Comparison of ENCODE assay signal across 19 cellular contexts in genomic region chr18:10912790-10913560, GRCh38.
A peak's percentile ranks its signal among the peaks of the same experiment; 100 is the strongest.
DNase-seq lines count a peak whose midpoint lies in the region; ATAC-seq, FAIRE-seq and TF ChIP-seq lines count a peak whose summit lies in the region.
"Had no signal": no experiment of that assay in that cellular context is flagged by ENCODE, and none has a peak within 500 bp of the region (broad histone marks: within the 10 kb centered on the region; RNA-seq: fewer than 3 reads in every experiment).

No MANE protein-coding gene starts in this region.

- H3K27ac Mint-ChIP-seq in astrocyte (ENCODE audit: unreplicated experiment), result peak overlapping the region; percentile 99
- no peak overlapping the region for H3K27ac Mint-ChIP-seq in activated naive CD4-positive, alpha-beta T cell treated with anti-CD3 and anti-CD28 coated beads, Interleukin-2, amount 10 ng/mL, durations not matched to agents 7 days and 5 days
- H3K27ac Mint-ChIP-seq: activated T-cell treated with anti-CD3 and anti-CD28 coated beads, Interleukin-2, amount 50 U/mL, for 72 hours; CD8-positive, alpha-beta T cell; IgD-negative memory B cell; stimulated activated memory B cell treated with anti-CD40 and anti-IgM and Interleukin-4, amounts not matched to agents 10 μg/mL and 1 μg/mL and 100 μg/mL, for 72 hours had no signal

- TF ChIP-seq CTCF in astrocyte (IDR thresholded peaks at IDR 0.05; ENCODE audit: insufficient read depth, low read depth, low read length), result no peak

- no peaks in the 10 kb centered on the region for H3K36me3 ChIP-seq in astrocyte (ENCODE audit: insufficient read depth, low read length)
- H3K36me3 ChIP-seq: esophagus muscularis mucosa had no signal

- CTCF ChIA-PET in activated naive CD4-positive, alpha-beta T cell treated with anti-CD3 and anti-CD28 coated beads, Interleukin-2, amount 10 ng/mL, durations not matched to agents 7 days and 5 days (lab: Charles Lee), result no interaction called here

- intact Hi-C loops in right cardiac atrium (cut with DNase I) (no loop called here), sciatic nerve (cut with DNase I) (no loop called here)

- H4K20me1 ChIP-seq in astrocyte (ENCODE audit: insufficient read depth, low read length), result no peaks in the 10 kb centered on the region

- no peaks in the 10 kb centered on the region for H3K9me3 Mint-ChIP-seq in astrocyte (ENCODE audit: unreplicated experiment)
- H3K9me3 Mint-ChIP-seq in activated naive CD4-positive, alpha-beta T cell treated with anti-CD3 and anti-CD28 coated beads, Interleukin-2, amount 10 ng/mL, durations not matched to agents 7 days and 5 days, result no peaks in the 10 kb centered on the region
- H3K9me3 Mint-ChIP-seq: activated T-cell treated with anti-CD3 and anti-CD28 coated beads, Interleukin-2, amount 50 U/mL, for 72 hours; CD8-positive, alpha-beta T cell; H9; IgD-negative memory B cell; neural crest cell; stimulated activated memory B cell treated with anti-CD40 and anti-IgM and Interleukin-4, amounts not matched to agents 10 μg/mL and 1 μg/mL and 100 μg/mL, for 72 hours had no signal

- no peaks in the 10 kb centered on the region for H3K36me3 Mint-ChIP-seq in astrocyte (ENCODE audit: low read depth, unreplicated experiment)
- no peaks in the 10 kb centered on the region for H3K36me3 Mint-ChIP-seq in activated naive CD4-positive, alpha-beta T cell treated with anti-CD3 and anti-CD28 coated beads, Interleukin-2, amount 10 ng/mL, durations not matched to agents 7 days and 5 days
- H3K36me3 Mint-ChIP-seq: CD8-positive, alpha-beta T cell; IgD-negative memory B cell; stimulated activated memory B cell treated with anti-CD40 and anti-IgM and Interleukin-4, amounts not matched to agents 10 μg/mL and 1 μg/mL and 100 μg/mL, for 72 hours had no signal

- H3K4me1 ChIP-seq in astrocyte (ENCODE audit: insufficient read depth, low read length) (peaks cover 17% of the 10 kb centered on the region), right cardiac atrium (ENCODE audit: control insufficient read depth, insufficient read depth, low read length) (no peaks in the 10 kb centered on the region)

- H3K27ac ChIP-seq in astrocyte (ENCODE audit: low read depth, low read length), result peak overlapping the region; percentile 88
- H3K27ac ChIP-seq in right cardiac atrium (ENCODE audit: low read length), result no peak overlapping the region
- H3K27ac ChIP-seq: esophagus muscularis mucosa had no signal

- 48% methylated on average over 6 of the region's 6 CpGs for WGBS in right cardiac atrium

- no peak overlapping the region for H3K4me3 ChIP-seq in astrocyte (ENCODE audit: insufficient read depth, low read depth, low read length)
- H3K4me3 ChIP-seq in right cardiac atrium (ENCODE audit: low read length), result no peak overlapping the region
- H3K4me3 ChIP-seq: esophagus muscularis mucosa had no signal

- H3K27me3 Mint-ChIP-seq in astrocyte (ENCODE audit: low read depth, unreplicated experiment), result no peaks in the 10 kb centered on the region
- H3K27me3 Mint-ChIP-seq in activated naive CD4-positive, alpha-beta T cell treated with anti-CD3 and anti-CD28 coated beads, Interleukin-2, amount 10 ng/mL, durations not matched to agents 7 days and 5 days, result no peaks in the 10 kb centered on the region
- H3K27me3 Mint-ChIP-seq: IgD-negative memory B cell; stimulated activated memory B cell treated with anti-CD40 and anti-IgM and Interleukin-4, amounts not matched to agents 10 μg/mL and 1 μg/mL and 100 μg/mL, for 72 hours had no signal

- H3K4me2 ChIP-seq in astrocyte (ENCODE audit: low read length), result peak overlapping the region; percentile 58

- H3K9me3 ChIP-seq in astrocyte (ENCODE audit: insufficient read depth, low read depth, low read length) (no peaks in the 10 kb centered on the region), right cardiac atrium (ENCODE audit: control insufficient read depth, low read length) (no peaks in the 10 kb centered on the region)
- H3K9me3 ChIP-seq: esophagus muscularis mucosa had no signal

- peaks cover 17% of the 10 kb centered on the region for H3K4me1 Mint-ChIP-seq in astrocyte (ENCODE audit: low read depth, unreplicated experiment)
- H3K4me1 Mint-ChIP-seq in activated naive CD4-positive, alpha-beta T cell treated with anti-CD3 and anti-CD28 coated beads, Interleukin-2, amount 10 ng/mL, durations not matched to agents 7 days and 5 days, result no peaks in the 10 kb centered on the region
- H3K4me1 Mint-ChIP-seq: IgD-negative memory B cell; neural crest cell; stimulated activated memory B cell treated with anti-CD40 and anti-IgM and Interleukin-4, amounts not matched to agents 10 μg/mL and 1 μg/mL and 100 μg/mL, for 72 hours had no signal

- peak overlapping the region; percentile 40 for H3K4me3 Mint-ChIP-seq in astrocyte (ENCODE audit: unreplicated experiment)
- H3K4me3 Mint-ChIP-seq in activated naive CD4-positive, alpha-beta T cell treated with anti-CD3 and anti-CD28 coated beads, Interleukin-2, amount 10 ng/mL, durations not matched to agents 7 days and 5 days, result no peak overlapping the region
- H3K4me3 Mint-ChIP-seq: activated T-cell treated with anti-CD3 and anti-CD28 coated beads, Interleukin-2, amount 50 U/mL, for 72 hours; CD8-positive, alpha-beta T cell; H9; IgD-negative memory B cell; neural crest cell; stimulated activated memory B cell treated with anti-CD40 and anti-IgM and Interleukin-4, amounts not matched to agents 10 μg/mL and 1 μg/mL and 100 μg/mL, for 72 hours had no signal

- H3K9ac ChIP-seq in astrocyte (ENCODE audit: low read length), result peak overlapping the region; percentile 77

- H3K79me2 ChIP-seq in astrocyte (ENCODE audit: insufficient read depth, low read length), result no peaks in the 10 kb centered on the region

- DNase-seq in H4 (ENCODE audit: low spot score) (peak; percentile 44), astrocyte (ENCODE audit: low read depth) (peak; percentile 87), right cardiac atrium (peak; percentile 33 to 64 (median 62)), sciatic nerve (ENCODE audit: low spot score) (no peak)
- no peak for DNase-seq in activated naive CD4-positive, alpha-beta T cell treated with anti-CD3 and anti-CD28 coated beads, Interleukin-2, amount 10 ng/mL, durations not matched to agents 7 days and 5 days
- DNase-seq: activated CD4-positive, CD25-positive, alpha-beta regulatory T cell treated with anti-CD3 and anti-CD28 coated beads, Interleukin-2, amount 50 U/mL, for 72 hours; activated T-cell treated with anti-CD3 and anti-CD28 coated beads, Interleukin-2, amount 50 U/mL, for 72 hours; CD8-positive, alpha-beta T cell; H9; NCI-H1694 treated with DMSO at 0.1 percent for 48 hours had no signal

- peak overlapping the region; percentile 47 for H2AFZ ChIP-seq in astrocyte (ENCODE audit: low read depth, low read length)

- FAIRE-seq in astrocyte (lab: Jason Lieb, UNC), result no peak
- FAIRE-seq: bronchial epithelial cell, keratinocyte had no signal

- H3K27me3 ChIP-seq in astrocyte (ENCODE audit: insufficient read depth, low read length) (no peaks in the 10 kb centered on the region), right cardiac atrium (ENCODE audit: control insufficient read depth, insufficient read depth) (no peaks in the 10 kb centered on the region)
- H3K27me3 ChIP-seq: esophagus muscularis mucosa had no signal

- no peak for ATAC-seq in right cardiac atrium
- peak; percentile 43 for ATAC-seq in sciatic nerve
- no peak for ATAC-seq in HG03097 (IDR thresholded peaks at IDR 0.05; ENCODE audit: low FRiP score, unreplicated experiment)
- ATAC-seq in HG03442 (IDR thresholded peaks at IDR 0.05; ENCODE audit: unreplicated experiment), result no peak
- ATAC-seq in GM19455 (IDR thresholded peaks at IDR 0.05; ENCODE audit: unreplicated experiment), result no peak
- ATAC-seq: activated T-cell treated with anti-CD3 and anti-CD28 coated beads, Interleukin-2, amount 50 U/mL, for 72 hours; CD8-positive, alpha-beta T cell; stimulated activated memory B cell treated with anti-CD40 and anti-IgM and Interleukin-4, amounts not matched to agents 10 μg/mL and 1 μg/mL and 100 μg/mL, for 72 hours had no signal

Comparison
In these comparisons a context has a peak if more than half of its experiments do, and no peak if none do; other contexts are left out.
1. DNase-seq: peak in H4 (single experiment), astrocyte (single experiment) and right cardiac atrium (3 of 3); none in sciatic nerve (single experiment) and activated naive CD4-positive, alpha-beta T cell treated with anti-CD3 and anti-CD28 coated beads, Interleukin-2, amount 10 ng/mL, durations not matched to agents 7 days and 5 days (single experiment).